Comparison of ENCODE assay signal across 1 cellular context in genomic region chr19:2360876-2361232, GRCh38.
TF ChIP-seq lines count a peak whose summit lies in the region.

No MANE protein-coding gene starts in this region.

TF ChIP-seq in SK-N-SH treated with all-trans-retinoic acid at 6 μM for 48 hours, 23 proteins besides CTCF, POLR2A, EP300 and RAD21 (continued from another document):
- TF ChIP-seq PATZ1 (CRISPR knock-in tag; IDR thresholded peaks at IDR 0.05; ENCODE audit: borderline replicate concordance) (no peak), SNAI2 (CRISPR knock-in tag; IDR thresholded peaks at IDR 0.05) (no peak), ZFP30 (CRISPR knock-in tag; IDR thresholded peaks at IDR 0.05) (no peak)
- TF ChIP-seq, protein P1, sequence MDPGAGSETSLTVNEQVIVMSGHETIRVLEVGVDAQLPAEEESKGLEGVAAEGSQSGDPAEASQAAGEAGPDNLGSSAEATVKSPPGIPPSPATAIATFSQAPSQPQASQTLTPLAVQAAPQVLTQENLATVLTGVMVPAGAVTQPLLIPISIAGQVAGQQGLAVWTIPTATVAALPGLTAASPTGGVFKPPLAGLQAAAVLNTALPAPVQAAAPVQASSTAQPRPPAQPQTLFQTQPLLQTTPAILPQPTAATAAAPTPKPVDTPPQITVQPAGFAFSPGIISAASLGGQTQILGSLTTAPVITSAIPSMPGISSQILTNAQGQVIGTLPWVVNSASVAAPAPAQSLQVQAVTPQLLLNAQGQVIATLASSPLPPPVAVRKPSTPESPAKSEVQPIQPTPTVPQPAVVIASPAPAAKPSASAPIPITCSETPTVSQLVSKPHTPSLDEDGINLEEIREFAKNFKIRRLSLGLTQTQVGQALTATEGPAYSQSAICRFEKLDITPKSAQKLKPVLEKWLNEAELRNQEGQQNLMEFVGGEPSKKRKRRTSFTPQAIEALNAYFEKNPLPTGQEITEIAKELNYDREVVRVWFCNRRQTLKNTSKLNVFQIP (CRISPR knock-in tag; IDR thresholded peaks at IDR 0.05; ENCODE audit: borderline replicate concordance, low read depth): no peak
